Comparison of ENCODE assay signal across 9 cellular contexts in the genomic region with DNA sequence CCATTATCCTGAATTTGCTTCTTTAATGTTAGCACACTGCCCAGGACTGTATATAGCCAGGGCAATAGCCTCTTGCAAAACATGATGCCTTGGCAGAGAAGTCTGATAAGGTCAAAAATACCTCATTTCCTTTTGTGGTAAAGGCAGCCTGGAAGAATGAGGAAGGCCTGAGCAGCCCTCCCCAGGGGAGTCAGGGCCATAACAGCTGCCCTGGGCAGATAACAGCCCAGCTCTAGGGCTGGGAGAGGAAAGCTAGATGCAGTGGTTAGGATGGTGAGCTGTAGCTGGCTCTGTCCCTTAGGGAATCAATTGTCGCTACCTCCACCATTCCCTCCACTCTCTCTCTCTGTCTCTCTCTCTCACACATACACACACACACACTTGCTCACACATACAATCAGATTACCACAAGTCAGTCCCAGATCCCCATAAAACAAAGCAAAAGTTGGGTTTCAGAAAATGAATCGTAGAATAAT. TPM values are rescaled to one million over a fixed set of nuclear protein-coding genes. Genes with fewer than 3 reads are reported as not detected.
A peak's percentile ranks its signal among the peaks of the same experiment; 100 is the strongest.
DNase-seq lines count a peak whose midpoint lies in the region; ATAC-seq and TF ChIP-seq lines count a peak whose summit lies in the region.
"Had no signal": no experiment of that assay in that cellular context is flagged by ENCODE, and none has a peak within 500 bp of the region (broad histone marks: within the 10 kb centered on the region; RNA-seq: fewer than 3 reads in every experiment).

No MANE protein-coding gene starts in this region.

- H3K36me3 Mint-ChIP-seq in activated naive CD4-positive, alpha-beta T cell treated with anti-CD3 and anti-CD28 coated beads for 36 hours (ENCODE audit: low read depth), result no peaks in the 10 kb centered on the region
- H3K36me3 Mint-ChIP-seq in T-cell, result peaks cover 6% of the 10 kb centered on the region

- ATAC-seq in T-cell (replicated peaks in 1 of 4) (peak in 3 of 4 experiments; percentile 41 to 61 (median 51)), upper lobe of left lung (ENCODE audit: low FRiP score in 2 of 2) (peak; percentile 32 to 71), HG03565 (IDR thresholded peaks at IDR 0.05; ENCODE audit: unreplicated experiment) (no peak)

- intact Hi-C loops in activated naive CD4-positive, alpha-beta T cell treated with anti-CD3 and anti-CD28 coated beads for 36 hours (cut with micrococcal nuclease), result loop anchor here (5.0 kb wide), 1 partner anchor 67 kb away; no protein-coding TSS in a partner anchor
- intact Hi-C loops in cardiac septum (cut with DNase I), result no loop called here

- H3K4me1 ChIP-seq in upper lobe of left lung, result peaks cover 0 to 6% (median 0%) of the 10 kb centered on the region in 4 donors

- no peaks in the 10 kb centered on the region for H3K27me3 Mint-ChIP-seq in activated naive CD4-positive, alpha-beta T cell treated with anti-CD3 and anti-CD28 coated beads for 36 hours (ENCODE audit: low read depth)
- H3K27me3 Mint-ChIP-seq in T-cell, result peaks cover 0 to 8% of the 10 kb centered on the region in 2 donors

- WGBS in upper lobe of left lung, 2 donors, result 67 to 92% methylated on average over 2 of the region's 2 CpGs

- peak overlapping the region; percentile 51 for H3K27ac Mint-ChIP-seq in activated naive CD4-positive, alpha-beta T cell treated with anti-CD3 and anti-CD28 coated beads for 36 hours
- H3K27ac Mint-ChIP-seq in T-cell, result peak overlapping the region; percentile 46 to 69

- no peak overlapping the region for H3K4me3 ChIP-seq in upper lobe of left lung

- CTCF ChIA-PET in activated naive CD4-positive, alpha-beta T cell treated with anti-CD3 and anti-CD28 coated beads for 36 hours (lab: Charles Lee), result no interaction called here
- CTCF ChIA-PET in T-cell (lab: Charles Lee), result no interaction called here
- CTCF ChIA-PET in GM10248 (lab: Yijun Ruan, JAX), result no interaction called here

- no peak for TF ChIP-seq CTCF in upper lobe of left lung (IDR thresholded peaks at IDR 0.05)
- TF ChIP-seq CTCF in GM10248 (IDR thresholded peaks at IDR 0.05; ENCODE audit: control extremely low read depth, extremely low read depth, low read depth, missing control alignments), result no peak

- no peak overlapping the region for H3K27ac ChIP-seq in upper lobe of left lung

- H3K4me3 Mint-ChIP-seq in activated naive CD4-positive, alpha-beta T cell treated with anti-CD3 and anti-CD28 coated beads for 36 hours, result no peak overlapping the region
- no peak overlapping the region for H3K4me3 Mint-ChIP-seq in T-cell
- H3K4me3 Mint-ChIP-seq: neural crest cell had no signal

- H3K4me1 Mint-ChIP-seq in activated naive CD4-positive, alpha-beta T cell treated with anti-CD3 and anti-CD28 coated beads for 36 hours (ENCODE audit: low read depth), result peaks cover 26% of the 10 kb centered on the region
- H3K4me1 Mint-ChIP-seq in T-cell, result peaks cover 23 to 37% (median 25%) of the 10 kb centered on the region in 3 donors
- H3K4me1 Mint-ChIP-seq: neural crest cell had no signal

- H3K36me3 ChIP-seq in upper lobe of left lung, result no peaks in the 10 kb centered on the region

- POLR2A ChIA-PET in T-cell (lab: Charles Lee), result no interaction called here
- POLR2A ChIA-PET in GM10248 (lab: Yijun Ruan, JAX), result no interaction called here

- H3K9me3 Mint-ChIP-seq in activated naive CD4-positive, alpha-beta T cell treated with anti-CD3 and anti-CD28 coated beads for 36 hours, result no peaks in the 10 kb centered on the region
- no peaks in the 10 kb centered on the region for H3K9me3 Mint-ChIP-seq in T-cell

- TF ChIP-seq POLR2A in upper lobe of left lung (IDR thresholded peaks at IDR 0.05), result no peak

- DNase-seq in activated naive CD4-positive, alpha-beta T cell treated with anti-CD3 and anti-CD28 coated beads for 36 hours, result peak; percentile 9
- no peak for DNase-seq in activated naive CD4-positive, alpha-beta T cell treated with Interleukin-2 at 50 U/mL for 16 hours
- DNase-seq in T-cell (peak in 6 of 34 experiments; percentile 0 to 28 (median 5)), cardiac septum (ENCODE audit: low spot score) (peak; percentile 82), upper lobe of left lung (peak in 1 of 2 donors; percentile 35), GM10248 (ENCODE audit: extremely low spot score) (no peak), ecto neural progenitor cell (ENCODE audit: low spot score) (no peak)

- no peaks in the 10 kb centered on the region for H3K27me3 ChIP-seq in upper lobe of left lung

- TF ChIP-seq EP300 in upper lobe of left lung (IDR thresholded peaks at IDR 0.05), result no peak

- H3K9me3 ChIP-seq in upper lobe of left lung, result no peaks in the 10 kb centered on the region

RNA-seq across cellular contexts. Expression of gene EFHC2, which starts 29.2 kb away (rescaled TPM):
- total RNA-seq in activated naive CD4-positive, alpha-beta T cell treated with anti-CD3 and anti-CD28 coated beads for 36 hours, result under 1 TPM; 0.77 to 0.79 TPM
- total RNA-seq in T-cell, result 1 to 10 TPM; 1.1 to 3.5 (median 2.0) TPM
- total RNA-seq in cardiac septum, result 4.3 TPM
- 10 to 100 TPM in 1 of 6 donors, 1 to 10 TPM in 4, under 1 TPM in 1; 0.31 to 13.0 (median 1.8) TPM for total RNA-seq in upper lobe of left lung

Comparison
In these comparisons a context has a peak if more than half of its experiments do, and no peak if none do; other contexts are left out.
1. DNase-seq: peak in activated naive CD4-positive, alpha-beta T cell treated with anti-CD3 and anti-CD28 coated beads for 36 hours (single experiment) and cardiac septum (single experiment); none in activated naive CD4-positive, alpha-beta T cell treated with Interleukin-2 at 50 U/mL for 16 hours (single experiment), GM10248 (single experiment) and ecto neural progenitor cell (single experiment).